ENCODE assay signal across 24 cellular contexts in the genomic region with DNA sequence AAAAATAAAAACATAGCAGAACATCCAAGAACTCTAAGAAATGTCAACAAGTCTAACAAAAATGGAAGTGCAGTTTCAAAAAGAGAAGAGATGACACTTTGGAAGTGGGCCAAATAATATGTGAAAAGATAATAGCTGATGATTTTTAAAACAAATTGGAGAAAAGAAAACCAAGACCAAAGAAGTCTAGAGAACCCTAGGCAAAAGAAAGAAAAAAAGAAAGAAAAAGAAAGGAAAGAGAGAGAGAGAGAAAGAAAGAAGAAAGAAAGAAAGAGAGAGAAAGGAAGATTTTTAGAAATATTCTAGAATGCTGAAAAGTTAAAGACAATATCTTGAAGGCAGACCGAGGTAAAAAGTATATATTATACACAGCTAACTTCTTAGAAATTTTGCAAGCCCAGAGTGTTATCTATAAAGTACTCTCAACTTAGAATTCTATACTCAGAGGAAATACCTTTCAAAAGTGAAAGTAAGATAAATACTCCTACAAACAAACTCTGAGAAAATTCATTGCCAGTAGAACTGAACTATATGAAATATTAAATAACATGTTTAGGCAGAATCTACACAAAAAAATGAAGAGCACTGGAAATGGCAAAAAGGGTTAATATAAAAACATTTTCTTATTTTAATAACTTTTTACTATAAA.
DNase-seq lines count a peak whose midpoint lies in the region; ATAC-seq and TF ChIP-seq lines count a peak whose summit lies in the region.
"Had no signal": no experiment of that assay in that cellular context is flagged by ENCODE, and none has a peak within 500 bp of the region (broad histone marks: within the 10 kb centered on the region; RNA-seq: fewer than 3 reads in every experiment).

No MANE protein-coding gene starts in this region.

- TF ChIP-seq CTCF in HCT116 (IDR thresholded peaks at IDR 0.05 in 2 of 3, conservative IDR thresholded peaks at IDR 0.05 in 1 of 3; ENCODE audit: borderline replicate concordance in 1 of 3, insufficient read depth in 1 of 3, low read depth in 2 of 3, low read length in 2 of 3): no peak
- TF ChIP-seq CTCF in MM.1S (IDR thresholded peaks at IDR 0.05; ENCODE audit: low read length): no peak

- H4K20me1 ChIP-seq in HCT116 (ENCODE audit: insufficient read depth): no peaks in the 10 kb centered on the region
- no peaks in the 10 kb centered on the region for H4K20me1 ChIP-seq in MM.1S (ENCODE audit: insufficient read depth, low read length)

- no peaks in the 10 kb centered on the region for H3K27me3 ChIP-seq in HCT116 (ENCODE audit: insufficient read depth, low read length)
- no peaks in the 10 kb centered on the region for H3K27me3 ChIP-seq in MM.1S (replicated peaks; ENCODE audit: insufficient read depth, low read length)
- H3K27me3 ChIP-seq in adipocyte (replicated peaks; ENCODE audit: control insufficient read depth, insufficient read depth, low read length): no peaks in the 10 kb centered on the region
- H3K27me3 ChIP-seq in CD4-positive, alpha-beta memory T cell (ENCODE audit: insufficient read depth, low read length): no peaks in the 10 kb centered on the region
- H3K27me3 ChIP-seq: pancreas had no signal

- H3K4me1 Mint-ChIP-seq in CD4-positive, alpha-beta memory T cell: no peaks in the 10 kb centered on the region
- H3K4me1 Mint-ChIP-seq: activated CD4-positive, alpha-beta T cell treated with anti-CD3 and anti-CD28 coated beads, Interleukin-2, amount 10 ng/mL, durations not matched to agents 24 days and 14 days; activated naive CD8-positive, alpha-beta T cell treated with anti-CD3 and anti-CD28 coated beads, Interleukin-2, amount 50 U/mL, for 24 hours; IgD-negative memory B cell had no signal

- H3K4me1 ChIP-seq in HCT116 (ENCODE audit: control insufficient read depth in 1 of 2, insufficient read depth in 2 of 2, low read length in 2 of 2) (no peaks in the 10 kb centered on the region), MM.1S (ENCODE audit: low read length) (no peaks in the 10 kb centered on the region), adipocyte (ENCODE audit: control insufficient read depth, insufficient read depth, low read length) (no peaks in the 10 kb centered on the region)
- H3K4me1 ChIP-seq in CD4-positive, alpha-beta memory T cell (ENCODE audit: insufficient read depth, low read length): no peaks in the 10 kb centered on the region
- H3K4me1 ChIP-seq: pancreas had no signal

- ATAC-seq in HCT116: no peak
- ATAC-seq: activated naive CD8-positive, alpha-beta T cell treated with anti-CD3 and anti-CD28 coated beads, Interleukin-2, amount 50 U/mL, for 24 hours; left colon; naive thymus-derived CD8-positive, alpha-beta T cell; pancreas; right cardiac atrium had no signal

- H3K9me3 Mint-ChIP-seq in CD4-positive, alpha-beta memory T cell: peaks cover 0 to 10% (median 0%) of the 10 kb centered on the region in 8 donors
- H3K9me3 Mint-ChIP-seq: type B pancreatic cell had no signal

- BruUV-seq in HCT116 (replicated peaks; lab: Mats Ljungman, UMichigan): no TSS peak

- POLR2A ChIA-PET in HCT116 (lab: Charles Lee): no interaction called here
- POLR2A ChIA-PET in CD4-positive, alpha-beta memory T cell (lab: Charles Lee; ENCODE audit: partially characterized antibody): no interaction called here

- H3K27ac Mint-ChIP-seq in CD4-positive, alpha-beta memory T cell: peak overlapping the region in 1 of 7 donors; percentile 25
- H3K27ac Mint-ChIP-seq: activated CD4-positive, alpha-beta T cell treated with anti-CD3 and anti-CD28 coated beads, Interleukin-2, amount 10 ng/mL, durations not matched to agents 24 days and 14 days; activated naive CD8-positive, alpha-beta T cell treated with anti-CD3 and anti-CD28 coated beads, Interleukin-2, amount 50 U/mL, for 24 hours; IgD-negative memory B cell; naive thymus-derived CD8-positive, alpha-beta T cell; type B pancreatic cell had no signal

- H3K27me3 Mint-ChIP-seq in CD4-positive, alpha-beta memory T cell: no peaks in the 10 kb centered on the region
- H3K27me3 Mint-ChIP-seq: activated CD4-positive, alpha-beta T cell treated with anti-CD3 and anti-CD28 coated beads, Interleukin-2, amount 10 ng/mL, durations not matched to agents 24 days and 14 days; activated naive CD8-positive, alpha-beta T cell treated with anti-CD3 and anti-CD28 coated beads, Interleukin-2, amount 50 U/mL, for 24 hours; IgD-negative memory B cell; naive thymus-derived CD8-positive, alpha-beta T cell; type B pancreatic cell had no signal

- no peak for TF ChIP-seq RAD21 in HCT116 (IDR thresholded peaks at IDR 0.05; ENCODE audit: low read depth)

- no peaks in the 10 kb centered on the region; the same call in 1 of the 2 replicates for H3K9me2 ChIP-seq in HCT116 (ENCODE audit: insufficient read depth)
- no peaks in the 10 kb centered on the region for H3K9me2 ChIP-seq in MM.1S (replicated peaks; ENCODE audit: insufficient read depth, low read length)

- no peak for TF ChIP-seq POLR2A in HCT116 (IDR thresholded peaks at IDR 0.05; ENCODE audit: borderline replicate concordance, extremely low read depth, insufficient read depth, insufficient read length)

- H2AFZ ChIP-seq in HCT116 (ENCODE audit: low read depth, low read length, poor library complexity, severe bottlenecking) (peak overlapping the region; percentile 17), MM.1S (ENCODE audit: low read length) (no peak overlapping the region)

- H3K36me3 Mint-ChIP-seq in CD4-positive, alpha-beta memory T cell: no peaks in the 10 kb centered on the region
- H3K36me3 Mint-ChIP-seq: IgD-negative memory B cell; naive thymus-derived CD8-positive, alpha-beta T cell; type B pancreatic cell had no signal

- H3K79me2 ChIP-seq in HCT116 (ENCODE audit: insufficient read depth, low read length) (no peaks in the 10 kb centered on the region), MM.1S (ENCODE audit: low read length) (no peaks in the 10 kb centered on the region)

- no peak overlapping the region for H3K27ac ChIP-seq in HCT116 (ENCODE audit: low read depth, low read length)
- H3K27ac ChIP-seq in MM.1S (ENCODE audit: low read length): no peak overlapping the region
- H3K27ac ChIP-seq in CD4-positive, alpha-beta memory T cell (ENCODE audit: low read depth, low read length): no peak overlapping the region
- H3K27ac ChIP-seq: pancreas had no signal

- no peaks in the 10 kb centered on the region for H3F3A ChIP-seq in MM.1S (ENCODE audit: insufficient read depth, low read length)

- H3K9me3 ChIP-seq in HCT116 (ENCODE audit: control insufficient read depth in 1 of 2, insufficient read depth in 1 of 2, low read depth in 1 of 2, low read length in 2 of 2): no peaks in the 10 kb centered on the region
- H3K9me3 ChIP-seq in MM.1S (replicated peaks; ENCODE audit: insufficient read depth, low read length): no peaks in the 10 kb centered on the region
- no peaks in the 10 kb centered on the region for H3K9me3 ChIP-seq in adipocyte (ENCODE audit: control insufficient read depth, low read length)
- H3K9me3 ChIP-seq in CD4-positive, alpha-beta memory T cell (ENCODE audit: control insufficient read depth in 1 of 2, low read length in 2 of 2): no peaks in the 10 kb centered on the region
- H3K9me3 ChIP-seq: pancreas had no signal

- H3K36me3 ChIP-seq in HCT116 (ENCODE audit: control insufficient read depth in 1 of 2, insufficient read depth in 2 of 2, low read length in 2 of 2) (no peaks in the 10 kb centered on the region), MM.1S (replicated peaks; ENCODE audit: insufficient read depth, low read length) (no peaks in the 10 kb centered on the region), adipocyte (ENCODE audit: control insufficient read depth, insufficient read depth, low read length, severe bottlenecking) (no peaks in the 10 kb centered on the region)
- no peaks in the 10 kb centered on the region for H3K36me3 ChIP-seq in CD4-positive, alpha-beta memory T cell (ENCODE audit: insufficient read depth, low read length)
- H3K36me3 ChIP-seq: pancreas had no signal

- H3K4me3 ChIP-seq in HCT116 (replicated peaks in 1 of 2; ENCODE audit: low read depth in 1 of 2, low read length in 2 of 2): no peak overlapping the region
- H3K4me3 ChIP-seq in MM.1S (ENCODE audit: low read length): no peak overlapping the region
- no peak overlapping the region for H3K4me3 ChIP-seq in adipocyte (ENCODE audit: low read length)
- no peak overlapping the region for H3K4me3 ChIP-seq in CD4-positive, alpha-beta memory T cell (ENCODE audit: low read length in 2 of 2)
- H3K4me3 ChIP-seq: pancreas had no signal

- H3K9ac ChIP-seq in HCT116 (ENCODE audit: low read length) (no peak overlapping the region), MM.1S (ENCODE audit: low read length) (no peak overlapping the region), adipocyte (ENCODE audit: low read length) (no peak overlapping the region)

- no peak for DNase-seq in HCT116 (ENCODE audit: low read depth, low spot score)
- DNase-seq in MM.1S: peak; percentile 6
- peak; percentile 27 for DNase-seq in adipocyte (ENCODE audit: low read depth)
- DNase-seq in myocyte (ENCODE audit: low read depth): peak; percentile 7
- no peak for DNase-seq in SHP77 (lab: John Stamatoyannopoulos, UW)
- DNase-seq in CD4-positive, alpha-beta memory T cell: no peak
- DNase-seq in AG20443 (ENCODE audit: low spot score): no peak
- DNase-seq in DMS153 treated with DMSO at 0.1 percent for 48 hours (lab: John Stamatoyannopoulos, UW; ENCODE audit: unreplicated experiment): no peak
- DNase-seq: activated CD4-positive, alpha-beta T cell treated with anti-CD3 and anti-CD28 coated beads, Interleukin-2, amount 10 ng/mL, durations not matched to agents 24 days and 14 days; activated naive CD8-positive, alpha-beta T cell treated with anti-CD3 and anti-CD28 coated beads, Interleukin-2, amount 50 U/mL, for 24 hours; DMS79 treated with DMSO at 0.1 percent for 48 hours; head of caudate nucleus; left colon; MV-4-11; naive thymus-derived CD8-positive, alpha-beta T cell; NCI-H1694 treated with DMSO at 0.1 percent for 48 hours; NCI-H2171 treated with DMSO at 0.1 percent for 48 hours; NCI-H526 treated with DMSO at 0.1 percent for 48 hours; pancreas; right cardiac atrium; SHP77 treated with DMSO at 0.1 percent for 48 hours; T-helper 1 cell had no signal

- intact Hi-C loops in HCT116 (cut with micrococcal nuclease): no loop called here
- intact Hi-C loops in CD4-positive, alpha-beta memory T cell (cut with micrococcal nuclease): no loop called here

- peak overlapping the region in 1 of 8 donors; percentile 35 for H3K4me3 Mint-ChIP-seq in CD4-positive, alpha-beta memory T cell
- H3K4me3 Mint-ChIP-seq: activated CD4-positive, alpha-beta T cell treated with anti-CD3 and anti-CD28 coated beads, Interleukin-2, amount 10 ng/mL, durations not matched to agents 24 days and 14 days; activated naive CD8-positive, alpha-beta T cell treated with anti-CD3 and anti-CD28 coated beads, Interleukin-2, amount 50 U/mL, for 24 hours; IgD-negative memory B cell; naive thymus-derived CD8-positive, alpha-beta T cell; type B pancreatic cell had no signal

- RAD21 ChIA-PET in HCT116 (lab: Charles Lee; ENCODE audit: low non-redundant PET in 1 of 2, low total read pairs in 2 of 2, uncharacterized antibody in 2 of 2, unreplicated experiment in 2 of 2): no interaction called here

- CTCF ChIA-PET in HCT116 (lab: Charles Lee): no interaction called here
- CTCF ChIA-PET in CD4-positive, alpha-beta memory T cell (lab: Charles Lee; ENCODE audit: partially characterized antibody): no interaction called here

- no peak overlapping the region for H3K4me2 ChIP-seq in HCT116 (ENCODE audit: low read length)
- no peak overlapping the region for H3K4me2 ChIP-seq in MM.1S (ENCODE audit: low read depth, low read length)

TF ChIP-seq in HCT116, 20 proteins besides CTCF, POLR2A, EP300 and RAD21 (continues in another document):
- TF ChIP-seq JUND (IDR thresholded peaks at IDR 0.05): no peak

Comparison
In these comparisons a context has a peak if more than half of its experiments do, and no peak if none do; other contexts are left out.
1. DNase-seq: peak in MM.1S (single experiment), adipocyte (single experiment) and myocyte (single experiment); none in HCT116 (single experiment), SHP77 (0 of 2), CD4-positive, alpha-beta memory T cell (0 of 5), AG20443 (single experiment) and DMS153 treated with DMSO at 0.1 percent for 48 hours (single experiment).